ENCODE assay signal across 9 cellular contexts in the genomic region with DNA sequence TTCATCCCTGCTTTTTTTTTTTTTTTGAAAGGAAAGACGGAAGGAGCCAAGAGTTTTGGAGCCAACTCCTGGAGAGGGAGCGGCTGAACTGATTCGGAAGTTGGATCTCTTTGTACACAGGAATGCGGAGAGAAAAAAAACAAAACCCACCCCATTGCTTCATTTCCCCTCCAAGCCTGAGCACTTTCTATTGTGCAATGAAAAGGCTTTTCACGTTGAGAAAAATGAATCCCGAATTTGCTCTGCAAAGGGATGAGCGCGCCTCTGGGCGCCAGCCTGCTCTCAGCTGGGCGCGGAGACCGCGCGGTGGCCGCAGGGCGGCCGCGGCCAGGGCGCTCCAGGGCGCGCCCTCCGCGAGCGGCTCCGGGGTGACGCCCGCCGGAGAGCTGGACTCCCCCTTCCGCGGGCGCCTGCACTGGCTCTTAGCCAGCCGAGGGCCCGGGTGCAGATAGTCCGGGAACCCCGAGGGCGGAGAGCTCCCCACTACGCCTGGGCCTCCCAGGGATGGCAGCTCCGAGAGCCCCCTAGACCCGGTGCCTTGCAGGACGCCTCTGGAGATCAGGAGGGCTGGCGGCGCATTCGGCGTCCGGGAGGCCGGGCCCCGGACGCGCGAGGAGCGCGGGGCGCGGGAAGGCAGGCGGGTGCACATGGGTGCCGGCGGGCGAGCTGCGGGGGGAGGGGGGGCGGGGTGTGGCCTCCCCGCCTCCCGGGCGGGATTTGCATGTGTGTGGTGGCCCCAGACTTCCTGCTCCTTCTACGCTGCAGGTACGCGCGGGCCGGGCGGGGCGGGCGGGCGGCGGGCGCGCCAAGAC. TPM values are rescaled to one million over a fixed set of nuclear protein-coding genes. Genes with fewer than 3 reads are reported as not detected.
DNase-seq lines count a peak whose midpoint lies in the region; ATAC-seq, FAIRE-seq and TF ChIP-seq lines count a peak whose summit lies in the region.
"Had no signal": no experiment of that assay in that cellular context is flagged by ENCODE, and none has a peak within 500 bp of the region (broad histone marks: within the 10 kb centered on the region; RNA-seq: fewer than 3 reads in every experiment).

A gene (plus strand): TSS at position 739 of the 812 bp plus-strand sequence. CDS start 281 bp downstream, outside the sequence.

- SMC1A ChIA-PET in GM12878 (lab: Charles Lee; ENCODE audit: uncharacterized antibody, unreplicated experiment), result interaction anchor here (1.0 to 4.9 kb wide), 5 partner anchors 13 to 80 kb away, joined by 3 to 20 read pairs (median 4); no protein-coding TSS in a partner anchor

- POLR2A ChIA-PET in Caco-2 (lab: Charles Lee), result interaction anchor here (0.6 to 1.1 kb wide), 2 partner anchors 11 to 18 kb away, joined by 3 read pairs; no protein-coding TSS in a partner anchor
- POLR2A ChIA-PET in GM12878 (lab: Charles Lee), result interaction anchor here (0.5 to 2.2 kb wide), 13 partner anchors 10 to 91 kb away, joined by 3 to 11 read pairs (median 4); a partner anchor contains a TSS

- H3K4me1 Mint-ChIP-seq in Caco-2 (ENCODE audit: low read depth, unreplicated experiment), result peaks cover 24% of the 10 kb centered on the region
- peaks cover 64 to 69% of the 10 kb centered on the region in 2 donors for H3K4me1 Mint-ChIP-seq in immature natural killer cell

- H3K27me3 Mint-ChIP-seq in Caco-2 (ENCODE audit: insufficient read depth, unreplicated experiment) (no peaks in the 10 kb centered on the region), immature natural killer cell (ENCODE audit: low read depth in 3 of 3) (peaks cover 2 to 11% (median 2%) of the 10 kb centered on the region in 3 donors)

- no peaks in the 10 kb centered on the region for H4K20me1 ChIP-seq in GM12878 (ENCODE audit: control insufficient read depth, insufficient read depth)

- in situ Hi-C loops in KBM-7 (cut with MboI; ENCODE audit: low pct_unique_long_range_greater_than_20kb, low sequenced_read_pairs), result no loop called here
- in situ Hi-C loops in GM12878 (cut with MboI), result no loop called here

- H3K4me3 Mint-ChIP-seq in Caco-2 (ENCODE audit: unreplicated experiment) (peak within 1 kb of the TSS; percentile 86), immature natural killer cell (peak within 1 kb of the TSS; percentile 95 to 99 (median 97))

- peak; percentile 59 for ATAC-seq in GM21447 (IDR thresholded peaks at IDR 0.05; ENCODE audit: unreplicated experiment)
- ATAC-seq in GM12878, result peak; percentile 80

- CTCF ChIA-PET in Caco-2 (lab: Charles Lee) (interaction anchor here (0.5 to 1.9 kb wide), 6 partner anchors 12 to 1233 kb away, joined by 3 to 8 read pairs (median 6); a partner anchor contains a TSS), GM12878 (lab: Yijun Ruan, JAX) (interaction anchor here (0.6 to 6.0 kb wide), 8 partner anchors 11 to 90 kb away, joined by 3 to 31 read pairs (median 4); a partner anchor contains a TSS)

- no peak; the same call in 1 of the 2 replicates for TF ChIP-seq POLR2A in GM12878 (IDR thresholded peaks at IDR 0.05; ENCODE audit: low read depth, low read length)

- H3K36me3 ChIP-seq in Caco-2 (ENCODE audit: control insufficient read depth, insufficient read depth, low read length), result no peaks in the 10 kb centered on the region; the same call in 1 of the 2 replicates
- peaks cover 0 to 2% of the 10 kb centered on the region in 2 experiments; a peak in 2 of 4 replicates for H3K36me3 ChIP-seq in GM12878 (ENCODE audit: control insufficient read depth in 2 of 2, insufficient read depth in 2 of 2, low read length in 1 of 2)

- TF ChIP-seq CTCF in Caco-2 (IDR thresholded peaks at IDR 0.05; ENCODE audit: insufficient read depth in 1 of 2, low read depth in 1 of 2, low read length in 1 of 2, severe bottlenecking in 1 of 2, unreplicated experiment in 1 of 2) (no peak), GM12878 (IDR thresholded peaks at IDR 0.05 in 2 of 3, conservative IDR thresholded peaks at IDR 0.05 in 1 of 3; ENCODE audit: control insufficient read depth in 2 of 3, extremely low read depth in 1 of 3, insufficient read depth in 1 of 3, low read depth in 3 of 3, low read length in 3 of 3) (no peak)

- intact Hi-C loops in Caco-2 (cut with micrococcal nuclease; ENCODE audit: unreplicated experiment) (no loop called here), GM12878 (cut with micrococcal nuclease; ENCODE audit: unreplicated experiment) (no loop called here)

- H3K27me3 ChIP-seq in Caco-2 (replicated peaks; ENCODE audit: control insufficient read depth, insufficient read depth, low read length) (no peaks in the 10 kb centered on the region), GM12878 (replicated peaks in 1 of 2; ENCODE audit: control insufficient read depth in 2 of 2, insufficient read depth in 2 of 2, low read length in 1 of 2) (no peaks in the 10 kb centered on the region)

- BruUV-seq in Caco-2 (replicated peaks; lab: Mats Ljungman, UMichigan), result no TSS peak
- no TSS peak for BruUV-seq in GM12878 (replicated peaks; lab: Mats Ljungman, UMichigan)

- TF ChIP-seq RAD21 in GM12878 (IDR thresholded peaks at IDR 0.05; ENCODE audit: insufficient read depth, low read depth, low read length), result no peak

- H3K27ac Mint-ChIP-seq in Caco-2 (ENCODE audit: unreplicated experiment), result peak within 1 kb of the TSS; percentile 68
- peak within 1 kb of the TSS; percentile 92 to 99 (median 98) for H3K27ac Mint-ChIP-seq in immature natural killer cell

- H3K4me2 ChIP-seq in GM12878 (ENCODE audit: control insufficient read depth, insufficient read depth), result peak within 1 kb of the TSS; percentile 81

- no peak for TF ChIP-seq EP300 in GM12878 (IDR thresholded peaks at IDR 0.05; ENCODE audit: borderline replicate concordance in 1 of 2, control insufficient read depth in 1 of 2, low read depth in 2 of 2, low read length in 2 of 2)

- peak within 1 kb of the TSS; percentile 88 for H3K27ac ChIP-seq in GM12878 (ENCODE audit: control insufficient read depth, insufficient read depth)

- no peak for FAIRE-seq in GM12878 (lab: Jason Lieb, UNC)
- FAIRE-seq: colon had no signal

- RAD21 ChIA-PET in GM12878 (lab: Charles Lee; ENCODE audit: unreplicated experiment), result interaction anchor here (0.7 to 3.1 kb wide), 9 partner anchors 13 to 303 kb away, joined by 3 to 19 read pairs (median 4); a partner anchor contains a TSS

- WGBS in GM12878 (ENCODE audit: insufficient coverage, insufficient replicate concordance, low lambda C conversion rate, missing lambda C conversion rate), result 2% methylated on average over 50 of the region's 75 CpGs

- H3K4me3 ChIP-seq in Caco-2 (ENCODE audit: low read depth, low read length) (peak within 1 kb of the TSS; percentile 94), GM12878 (peak within 1 kb of the TSS; percentile 86)

- no peaks in the 10 kb centered on the region for H3K9me3 ChIP-seq in Caco-2
- H3K9me3 ChIP-seq in GM12878 (replicated peaks; ENCODE audit: control insufficient read depth, insufficient read depth, low read length), result no peaks in the 10 kb centered on the region

- H3K36me3 Mint-ChIP-seq in Caco-2 (ENCODE audit: insufficient read depth, unreplicated experiment) (peaks cover 7% of the 10 kb centered on the region), immature natural killer cell (no peaks in the 10 kb centered on the region)

- H3K9me3 Mint-ChIP-seq in Caco-2 (ENCODE audit: unreplicated experiment) (no peaks in the 10 kb centered on the region), immature natural killer cell (no peaks in the 10 kb centered on the region)

- peaks cover 41% of the 10 kb centered on the region for H3K79me2 ChIP-seq in GM12878 (ENCODE audit: control insufficient read depth, insufficient read depth, low read length)

- peak within 1 kb of the TSS; percentile 89 for H2AFZ ChIP-seq in GM12878 (ENCODE audit: control insufficient read depth, low read depth, low read length)

- H3K4me1 ChIP-seq in Caco-2, result peaks cover 27% of the 10 kb centered on the region
- H3K4me1 ChIP-seq in GM12878 (ENCODE audit: control insufficient read depth, insufficient read depth, low read length), result peaks cover 14% of the 10 kb centered on the region

- DNase-seq in Caco-2 (peak; percentile 62 to 77), KBM-7 (peak; percentile 61), T-helper 22 cell (ENCODE audit: low read depth) (peak; percentile 73), GM12878 (ENCODE audit: low read depth, low spot score) (peak; percentile 28), immature natural killer cell (peak; percentile 72 to 75 (median 73)), SHP77 (lab: John Stamatoyannopoulos, UW) (no peak)
- peak; percentile 50 to 57 for DNase-seq in stimulated activated CD4-positive, alpha-beta T cell treated with anti-CD3 and anti-CD28 coated beads, Interleukin-15, amount 100 ng/mL, for 48 hours (ENCODE audit: low read depth in 2 of 2)

- peak within 1 kb of the TSS; percentile 96 for H3K9ac ChIP-seq in GM12878 (ENCODE audit: control insufficient read depth, insufficient read depth, low read length)

TF ChIP-seq in GM12878, 131 proteins besides CTCF, POLR2A, EP300 and RAD21 (continues in another document):
- TF ChIP-seq HCFC1 (IDR thresholded peaks at IDR 0.05; ENCODE audit: low read length) (no peak), NR2F1 (conservative IDR thresholded peaks at IDR 0.05) (0 out of 2 replicates have a peak, but pooled peaks have one; percentile 14), CHD4 (IDR thresholded peaks at IDR 0.05) (no peak), BRCA1 (IDR thresholded peaks at IDR 0.05; ENCODE audit: low read depth, low read length) (no peak), ZZZ3 (IDR thresholded peaks at IDR 0.05; ENCODE audit: control insufficient read depth, insufficient read length, low read depth) (no peak)

RNA-seq across cellular contexts. Expression of the gene that starts here (rescaled TPM):
- 42.1 and 50.5 TPM in 2 replicates for total RNA-seq in Caco-2 (2022)
- total RNA-seq in GM12878 (2013; cell fraction: nucleolus; rRNA removed), result 77.4 and 90.2 TPM in 2 replicates
- total RNA-seq in GM12878 (2014; rRNA removed), result 12.7 and 15.4 TPM in 2 replicates
- 7.6 and 8.3 TPM in 2 replicates for total RNA-seq in GM12878 (2014; rRNA removed; fragmentation: Illumina TruSeq; extraction: Trizol)
- 30.3 and 34.0 TPM in 2 replicates for total RNA-seq in GM12878 (2021)
- polyA plus RNA-seq in GM12878 (2011; ENCODE audit: low read depth), result 7.4 TPM
- 7.2 and 15.6 TPM in 2 replicates for polyA plus RNA-seq in GM12878 (2011; rRNA removed)
- polyA plus RNA-seq in GM12878 (2011; cell fraction: cytosol; rRNA removed), result 16.7 and 18.8 TPM in 2 replicates
- polyA plus RNA-seq in GM12878 (2011; cell fraction: nucleus; rRNA removed), result 202 and 205 TPM in 2 replicates
- 13.1 and 19.2 TPM in 2 replicates for polyA plus RNA-seq in GM12878 (2012)
- 6.7 and 14.6 TPM in 2 replicates for polyA plus RNA-seq in GM12878 (2014; fragmentation: Illumina TruSeq; extraction: Trizol)
- under 1 TPM; 0.32 to 0.44 TPM for polyA plus RNA-seq in GM12878 (2014; fragmentation: Nextera tagmentation; extraction: Ambion mirVana)
- 23.0 and 27.0 TPM in 2 replicates for polyA plus RNA-seq in GM12878 (2014; rRNA removed)
- polyA plus RNA-seq in GM12878 (2016; fragmentation: Nextera tagmentation; extraction: Ambion mirVana), result 1 to 10 TPM; 8.9 to 9.1 TPM
- 27.9 and 34.0 TPM in 2 replicates for polyA minus RNA-seq in GM12878 (2011; rRNA and poly(A)+ RNA removed)
- polyA minus RNA-seq in GM12878 (2011; cell fraction: cytosol; rRNA and poly(A)+ RNA removed), result 12.8 and 14.2 TPM in 2 replicates
- polyA minus RNA-seq in GM12878 (2011; cell fraction: nucleus; rRNA and poly(A)+ RNA removed), result 43.2 and 61.9 TPM in 2 replicates
- 1 to 10 TPM in 2 of 3 donors, under 1 TPM in 1; 0.02 to 7.2 (median 1.1) TPM for polyA plus RNA-seq in immature natural killer cell

Comparison
In these comparisons a context has a peak if more than half of its experiments do, and no peak if none do; other contexts are left out.
1. DNase-seq: peak in Caco-2 (2 of 2), KBM-7 (single experiment), T-helper 22 cell (single experiment), GM12878 (single experiment), immature natural killer cell (3 of 3) and stimulated activated CD4-positive, alpha-beta T cell treated with anti-CD3 and anti-CD28 coated beads, Interleukin-15, amount 100 ng/mL, for 48 hours (2 of 2); none in SHP77 (0 of 2).